Comparison of ENCODE assay signal across 3 cellular contexts in genomic region chr6:96491926-96492325, GRCh38.
"Had no signal": no experiment of that assay in that cellular context is flagged by ENCODE, and none has a peak within 500 bp of the region (broad histone marks: within the 10 kb centered on the region; RNA-seq: fewer than 3 reads in every experiment).

No MANE protein-coding gene starts in this region.

- H3K4me3 ChIP-seq: GM12878 had no signal

- ATAC-seq: GM12878 had no signal

- DNase-seq: GDM1, GF-D8 had no signal
